8 cellular contexts compared by ENCODE assay signal in the genomic region with DNA sequence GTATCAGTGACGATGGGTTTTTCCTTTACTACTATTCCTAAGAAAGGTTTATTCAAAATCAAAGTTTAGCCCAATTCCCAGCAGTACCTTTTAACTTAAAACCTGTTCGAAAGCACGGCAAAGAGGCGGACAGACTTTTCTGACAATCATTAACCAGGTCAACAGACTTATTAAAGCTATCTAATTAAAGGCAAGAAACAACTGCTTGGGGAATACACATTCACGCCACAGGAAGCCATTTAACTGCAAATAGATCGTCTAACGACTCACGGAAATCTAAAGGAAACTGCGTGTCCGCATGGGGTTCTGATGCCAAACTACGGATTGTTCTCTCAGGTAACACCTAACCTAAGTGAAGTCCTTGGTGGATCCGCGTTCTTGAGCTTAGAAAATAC. TPM values are rescaled to one million over a fixed set of nuclear protein-coding genes. Genes with fewer than 3 reads are reported as not detected.
DNase-seq lines count a peak whose midpoint lies in the region; ATAC-seq and TF ChIP-seq lines count a peak whose summit lies in the region.

No MANE protein-coding gene starts in this region.

- no peaks in the 10 kb centered on the region for H3K9me3 ChIP-seq in ectodermal cell (ENCODE audit: control insufficient read depth, low read length)

- ATAC-seq in GM18502 (IDR thresholded peaks at IDR 0.05; ENCODE audit: poor library complexity, unreplicated experiment) (peak; percentile 20), GM23338 (no peak), natural killer cell (peak; percentile 9 to 37 (median 10))

- H3K9me3 Mint-ChIP-seq in GM23338 (no peaks in the 10 kb centered on the region), natural killer cell (no peaks in the 10 kb centered on the region)

- H3K27me3 ChIP-seq in GM23338 (ENCODE audit: insufficient read depth): no peaks in the 10 kb centered on the region
- peaks cover 3% of the 10 kb centered on the region for H3K27me3 ChIP-seq in ectodermal cell (ENCODE audit: control insufficient read depth, insufficient read depth, low read length, poor library complexity, severe bottlenecking)

- H3K36me3 Mint-ChIP-seq in GM23338 (ENCODE audit: low read depth) (no peaks in the 10 kb centered on the region), natural killer cell (no peaks in the 10 kb centered on the region)

- peaks cover 33% of the 10 kb centered on the region for H3K79me2 ChIP-seq in GM23338 (replicated peaks; ENCODE audit: insufficient read depth)

- H3K4me3 Mint-ChIP-seq in GM23338 (peak overlapping the region; percentile 94), natural killer cell (peak overlapping the region; percentile 98)

- intact Hi-C loops in natural killer cell (cut with micrococcal nuclease): loop anchor here (1.0 to 5.0 kb wide), 2 partner anchors 75 to 88 kb away; a partner anchor contains a TSS

- H3K4me1 ChIP-seq in GM23338 (ENCODE audit: insufficient read depth) (peaks cover 22% of the 10 kb centered on the region), ectodermal cell (ENCODE audit: control insufficient read depth, insufficient read depth, low read length) (no peaks in the 10 kb centered on the region)

- no peaks in the 10 kb centered on the region for H3K9me2 ChIP-seq in GM23338 (ENCODE audit: insufficient read depth)

- peaks cover 9% of the 10 kb centered on the region for H3K27me3 Mint-ChIP-seq in GM23338 (ENCODE audit: insufficient read depth, low read depth, poor library complexity)
- H3K27me3 Mint-ChIP-seq in natural killer cell (ENCODE audit: low read depth in 2 of 2): peaks cover 7 to 9% of the 10 kb centered on the region in 2 donors

- peak overlapping the region; percentile 78 for H3K4me2 ChIP-seq in GM23338

- no peaks in the 10 kb centered on the region for H3K36me3 ChIP-seq in GM23338 (ENCODE audit: insufficient read depth)
- no peaks in the 10 kb centered on the region for H3K36me3 ChIP-seq in ectodermal cell (ENCODE audit: control insufficient read depth, insufficient read depth, low read length)

- H4K20me1 ChIP-seq in GM23338 (replicated peaks; ENCODE audit: insufficient read depth): no peaks in the 10 kb centered on the region

- no peaks in the 10 kb centered on the region for H3F3A ChIP-seq in GM23338 (replicated peaks; ENCODE audit: low read depth)

- DNase-seq in GM23338 (ENCODE audit: low spot score) (no peak), NCI-H69 (lab: John Stamatoyannopoulos, UW) (peak; percentile 86), natural killer cell (no peak), GM10266 (ENCODE audit: extremely low spot score) (no peak), GM20000 (ENCODE audit: low spot score) (no peak), NCI-H1436 treated with DMSO at 0.1 percent for 48 hours (lab: John Stamatoyannopoulos, UW) (no peak)

- H3K4me3 ChIP-seq in GM23338 (peak overlapping the region; percentile 76), ectodermal cell (ENCODE audit: insufficient read depth, low read depth, low read length) (peak overlapping the region; percentile 76)

- TF ChIP-seq CTCF in GM23338 (conservative IDR thresholded peaks at IDR 0.05; ENCODE audit: low read depth in 2 of 2) (no peak), natural killer cell (IDR thresholded peaks at IDR 0.05) (no peak), GM10266 (IDR thresholded peaks at IDR 0.05; ENCODE audit: control insufficient read depth, insufficient read depth, low read depth, missing control alignments) (no peak), GM20000 (IDR thresholded peaks at IDR 0.05; ENCODE audit: extremely low read depth, missing control alignments) (no peak)

- H3K4me1 Mint-ChIP-seq in GM23338: peaks cover 23% of the 10 kb centered on the region
- H3K4me1 Mint-ChIP-seq in natural killer cell: peaks cover 23 to 28% of the 10 kb centered on the region in 2 donors

- no peak overlapping the region for H2AFZ ChIP-seq in GM23338

- peak overlapping the region; percentile 96 for H3K27ac ChIP-seq in GM23338 (ENCODE audit: low read depth)
- peak overlapping the region; percentile 57 for H3K27ac ChIP-seq in ectodermal cell (ENCODE audit: insufficient read depth, low read depth, low read length, poor library complexity, severe bottlenecking)

- H3K27ac Mint-ChIP-seq in GM23338: peak overlapping the region; percentile 99
- peak overlapping the region; percentile 81 to 93 for H3K27ac Mint-ChIP-seq in natural killer cell

- WGBS in ectodermal cell, 2 experiments: 1 to 2% methylated on average over 13 of the region's 13 CpGs

TF ChIP-seq in GM23338, 12 proteins besides CTCF, POLR2A, EP300 and RAD21:
- TF ChIP-seq EZH2 (IDR thresholded peaks at IDR 0.05; ENCODE audit: low read depth, unreplicated experiment): no peak
- TF ChIP-seq STAT1 (IDR thresholded peaks at IDR 0.05; ENCODE audit: unreplicated experiment): no peak
- TF ChIP-seq CREB1 (CRISPR knock-in tag; IDR thresholded peaks at IDR 0.05; ENCODE audit: low read depth): peak; percentile 45; the same call in 1 of the 2 replicates
- TF ChIP-seq NANOG (IDR thresholded peaks at IDR 0.05; ENCODE audit: borderline replicate concordance): peak; percentile 64
- TF ChIP-seq, protein P1, sequence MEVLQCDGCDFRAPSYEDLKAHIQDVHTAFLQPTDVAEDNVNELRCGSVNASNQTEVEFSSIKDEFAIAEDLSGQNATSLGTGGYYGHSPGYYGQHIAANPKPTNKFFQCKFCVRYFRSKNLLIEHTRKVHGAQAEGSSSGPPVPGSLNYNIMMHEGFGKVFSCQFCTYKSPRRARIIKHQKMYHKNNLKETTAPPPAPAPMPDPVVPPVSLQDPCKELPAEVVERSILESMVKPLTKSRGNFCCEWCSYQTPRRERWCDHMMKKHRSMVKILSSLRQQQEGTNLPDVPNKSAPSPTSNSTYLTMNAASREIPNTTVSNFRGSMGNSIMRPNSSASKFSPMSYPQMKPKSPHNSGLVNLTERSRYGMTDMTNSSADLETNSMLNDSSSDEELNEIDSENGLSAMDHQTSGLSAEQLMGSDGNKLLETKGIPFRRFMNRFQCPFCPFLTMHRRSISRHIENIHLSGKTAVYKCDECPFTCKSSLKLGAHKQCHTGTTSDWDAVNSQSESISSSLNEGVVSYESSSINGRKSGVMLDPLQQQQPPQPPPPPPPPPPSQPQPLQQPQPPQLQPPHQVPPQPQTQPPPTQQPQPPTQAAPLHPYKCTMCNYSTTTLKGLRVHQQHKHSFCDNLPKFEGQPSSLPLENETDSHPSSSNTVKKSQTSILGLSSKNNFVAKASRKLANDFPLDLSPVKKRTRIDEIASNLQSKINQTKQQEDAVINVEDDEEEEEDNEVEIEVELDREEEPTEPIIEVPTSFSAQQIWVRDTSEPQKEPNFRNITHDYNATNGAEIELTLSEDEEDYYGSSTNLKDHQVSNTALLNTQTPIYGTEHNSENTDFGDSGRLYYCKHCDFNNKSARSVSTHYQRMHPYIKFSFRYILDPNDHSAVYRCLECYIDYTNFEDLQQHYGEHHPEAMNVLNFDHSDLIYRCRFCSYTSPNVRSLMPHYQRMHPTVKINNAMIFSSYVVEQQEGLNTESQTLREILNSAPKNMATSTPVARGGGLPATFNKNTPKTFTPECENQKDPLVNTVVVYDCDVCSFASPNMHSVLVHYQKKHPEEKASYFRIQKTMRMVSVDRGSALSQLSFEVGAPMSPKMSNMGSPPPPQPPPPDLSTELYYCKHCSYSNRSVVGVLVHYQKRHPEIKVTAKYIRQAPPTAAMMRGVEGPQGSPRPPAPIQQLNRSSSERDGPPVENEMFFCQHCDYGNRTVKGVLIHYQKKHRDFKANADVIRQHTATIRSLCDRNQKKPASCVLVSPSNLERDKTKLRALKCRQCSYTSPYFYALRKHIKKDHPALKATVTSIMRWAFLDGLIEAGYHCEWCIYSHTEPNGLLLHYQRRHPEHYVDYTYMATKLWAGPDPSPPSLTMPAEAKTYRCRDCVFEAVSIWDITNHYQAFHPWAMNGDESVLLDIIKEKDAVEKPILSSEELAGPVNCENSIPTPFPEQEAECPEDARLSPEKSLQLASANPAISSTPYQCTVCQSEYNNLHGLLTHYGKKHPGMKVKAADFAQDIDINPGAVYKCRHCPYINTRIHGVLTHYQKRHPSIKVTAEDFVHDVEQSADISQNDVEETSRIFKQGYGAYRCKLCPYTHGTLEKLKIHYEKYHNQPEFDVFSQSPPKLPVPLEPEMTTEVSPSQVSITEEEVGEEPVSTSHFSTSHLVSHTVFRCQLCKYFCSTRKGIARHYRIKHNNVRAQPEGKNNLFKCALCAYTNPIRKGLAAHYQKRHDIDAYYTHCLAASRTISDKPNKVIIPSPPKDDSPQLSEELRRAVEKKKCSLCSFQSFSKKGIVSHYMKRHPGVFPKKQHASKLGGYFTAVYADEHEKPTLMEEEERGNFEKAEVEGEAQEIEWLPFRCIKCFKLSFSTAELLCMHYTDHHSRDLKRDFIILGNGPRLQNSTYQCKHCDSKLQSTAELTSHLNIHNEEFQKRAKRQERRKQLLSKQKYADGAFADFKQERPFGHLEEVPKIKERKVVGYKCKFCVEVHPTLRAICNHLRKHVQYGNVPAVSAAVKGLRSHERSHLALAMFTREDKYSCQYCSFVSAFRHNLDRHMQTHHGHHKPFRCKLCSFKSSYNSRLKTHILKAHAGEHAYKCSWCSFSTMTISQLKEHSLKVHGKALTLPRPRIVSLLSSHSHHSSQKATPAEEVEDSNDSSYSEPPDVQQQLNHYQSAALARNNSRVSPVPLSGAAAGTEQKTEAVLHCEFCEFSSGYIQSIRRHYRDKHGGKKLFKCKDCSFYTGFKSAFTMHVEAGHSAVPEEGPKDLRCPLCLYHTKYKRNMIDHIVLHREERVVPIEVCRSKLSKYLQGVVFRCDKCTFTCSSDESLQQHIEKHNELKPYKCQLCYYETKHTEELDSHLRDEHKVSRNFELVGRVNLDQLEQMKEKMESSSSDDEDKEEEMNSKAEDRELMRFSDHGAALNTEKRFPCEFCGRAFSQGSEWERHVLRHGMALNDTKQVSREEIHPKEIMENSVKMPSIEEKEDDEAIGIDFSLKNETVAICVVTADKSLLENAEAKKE (CRISPR knock-in tag; IDR thresholded peaks at IDR 0.05): no peak
- TF ChIP-seq ETS1 (IDR thresholded peaks at IDR 0.05): no peak
- TF ChIP-seq ZNF114 (CRISPR knock-in tag; IDR thresholded peaks at IDR 0.05): no peak
TF ChIP-seq in GM23338: peak in this region for 2.

RNA-seq across cellular contexts. Expression of gene USP53, which starts 0.7 kb away (rescaled TPM):
- total RNA-seq in GM23338 (2014; rRNA removed; shearing (Covaris generic)): 24.7 and 27.7 TPM in 2 replicates
- polyA plus RNA-seq in GM23338 (2016; fragmentation: Nextera tagmentation; extraction: Ambion mirVana): 12.4 and 17.1 TPM in 2 replicates
- 11.6 TPM for polyA plus RNA-seq in ectodermal cell (2013, experiment 1 of 4)
- polyA plus RNA-seq in ectodermal cell (2013, experiment 2 of 4): 13.0 TPM
- 10.5 TPM for polyA plus RNA-seq in ectodermal cell (2013, experiment 3 of 4)
- polyA plus RNA-seq in ectodermal cell (2013, experiment 4 of 4): 10.5 TPM
- total RNA-seq in natural killer cell: 10 to 100 TPM in 1 of 3 donors, 1 to 10 TPM in 2; 8.9 to 10.5 (median 9.3) TPM
